ENCODE assay signal across 29 cellular contexts in the genomic region with DNA sequence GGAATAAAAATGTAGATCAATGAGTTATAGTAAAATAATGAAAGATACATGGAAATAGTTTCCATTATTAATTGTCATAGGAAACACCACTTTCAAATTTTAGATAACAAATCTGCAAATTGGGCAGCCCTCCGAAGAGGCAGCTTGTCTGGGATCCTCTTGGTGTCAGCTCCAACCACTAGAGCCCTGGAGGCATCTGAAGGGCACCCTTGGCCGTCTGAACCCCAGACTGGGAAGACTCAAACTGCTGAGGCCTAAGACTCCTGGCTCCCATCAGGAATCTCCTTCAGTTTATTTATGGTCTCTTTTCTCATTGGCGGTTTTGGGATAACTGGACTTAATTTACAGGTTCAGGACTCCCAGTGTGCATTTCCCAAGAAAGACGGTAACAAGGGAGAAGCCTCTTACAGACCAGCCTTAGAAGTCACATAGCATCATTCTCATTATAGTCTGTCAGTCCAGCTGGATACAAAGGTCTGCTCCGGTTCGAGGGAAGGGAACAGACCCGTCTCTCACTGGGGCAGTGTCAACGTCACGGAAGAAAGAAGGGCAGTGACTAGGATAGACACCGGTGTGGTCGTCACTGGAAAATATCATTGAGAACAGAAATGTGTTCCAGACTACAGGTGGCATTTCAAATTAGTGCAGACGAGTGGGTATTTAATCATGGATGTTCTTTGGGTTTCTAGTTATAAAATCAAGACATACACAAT.
"Had no signal": no experiment of that assay in that cellular context is flagged by ENCODE, and none has a peak within 500 bp of the region (broad histone marks: within the 10 kb centered on the region; RNA-seq: fewer than 3 reads in every experiment).

No MANE protein-coding gene starts in this region.

- H3K4me1 Mint-ChIP-seq: activated naive CD8-positive, alpha-beta T cell treated with anti-CD3 and anti-CD28 coated beads, Interleukin-2, amount 10 ng/mL, durations not matched to agents 7 days and 5 days; mesothelial cell of epicardium had no signal

- DNase-seq: activated CD4-positive, alpha-beta memory T cell treated with anti-CD3 and anti-CD28 coated beads for 36 hours; activated CD4-positive, alpha-beta T cell treated with anti-CD3 and anti-CD28 coated beads for 48 hours; activated effector memory CD4-positive, alpha-beta T cell treated with Interleukin-2 at 50 U/mL for 16 hours; activated naive CD4-positive, alpha-beta T cell treated with anti-CD3 and anti-CD28 coated beads for 36 hours; activated naive CD8-positive, alpha-beta T cell treated with anti-CD3 and anti-CD28 coated beads, Interleukin-2, amount 10 ng/mL, durations not matched to agents 7 days and 5 days; activated T-cell treated with anti-CD3 and anti-CD28 coated beads, Interleukin-2, amount 50 U/mL, for 72 hours; amniotic stem cell; colonic mucosa; dorsolateral prefrontal cortex; effector memory CD8-positive, alpha-beta T cell; hippocampal formation; kidney glomerular epithelial cell; left ventricle myocardium superior; mammary epithelial cell; ovary; stimulated activated CD4-positive, alpha-beta T cell treated with anti-CD3 and anti-CD28 coated beads, Interleukin-12 subunit alpha, Interleukin-12 subunit beta, amount 100 ng/mL, for 4 hours; stimulated activated CD4-positive, alpha-beta T cell treated with anti-CD3 and anti-CD28 coated beads, Interleukin-4, amount 100 ng/mL, for 4 hours; substantia nigra; T-helper 9 cell; thyroid gland; upper lobe of right lung had no signal

- H3K4me1 ChIP-seq: colonic mucosa, esophagus muscularis mucosa, prostate gland, right atrium auricular region, thyroid gland, upper lobe of right lung had no signal

- H3K9me3 ChIP-seq: colonic mucosa, esophagus muscularis mucosa, neutrophil, ovary, prostate gland, right atrium auricular region, thyroid gland, upper lobe of right lung had no signal

- H3K27me3 ChIP-seq: colonic mucosa, dorsolateral prefrontal cortex, esophagus muscularis mucosa, neutrophil, ovary, right atrium auricular region, thyroid gland, upper lobe of right lung had no signal

- H3K4me3 Mint-ChIP-seq: activated CD4-positive, alpha-beta memory T cell treated with anti-CD3 and anti-CD28 coated beads for 36 hours; activated naive CD4-positive, alpha-beta T cell treated with anti-CD3 and anti-CD28 coated beads for 36 hours; activated naive CD8-positive, alpha-beta T cell treated with anti-CD3 and anti-CD28 coated beads, Interleukin-2, amount 10 ng/mL, durations not matched to agents 7 days and 5 days; activated T-cell treated with anti-CD3 and anti-CD28 coated beads, Interleukin-2, amount 50 U/mL, for 72 hours; effector memory CD8-positive, alpha-beta T cell; mesothelial cell of epicardium; natural killer cell treated with Interleukin-12 subunit alpha and Interleukin-12 subunit beta and Interleukin-15 and Interleukin-18, amount 100 ng/mL, for 72 hours; stimulated activated naive CD8-positive, alpha-beta T cell treated with anti-CD3 and anti-CD28 coated beads, Interleukin-15, Interleukin-2, amounts not matched to agents 100 ng/mL and 50 ng/mL, for 24 hours had no signal

- H3K36me3 ChIP-seq: colonic mucosa, esophagus muscularis mucosa, neutrophil, ovary, prostate gland, right atrium auricular region, thyroid gland, upper lobe of right lung had no signal

- H3K27ac ChIP-seq: colonic mucosa, dorsolateral prefrontal cortex, esophagus muscularis mucosa, neutrophil, ovary, prostate gland, right atrium auricular region, thyroid gland, upper lobe of right lung had no signal

- H3K36me3 Mint-ChIP-seq: activated CD4-positive, alpha-beta memory T cell treated with anti-CD3 and anti-CD28 coated beads for 36 hours; activated naive CD8-positive, alpha-beta T cell treated with anti-CD3 and anti-CD28 coated beads, Interleukin-2, amount 10 ng/mL, durations not matched to agents 7 days and 5 days; mesothelial cell of epicardium; natural killer cell treated with Interleukin-12 subunit alpha and Interleukin-12 subunit beta and Interleukin-15 and Interleukin-18, amount 100 ng/mL, for 72 hours had no signal

- H3K27me3 Mint-ChIP-seq: activated CD4-positive, alpha-beta memory T cell treated with anti-CD3 and anti-CD28 coated beads for 36 hours; activated naive CD8-positive, alpha-beta T cell treated with anti-CD3 and anti-CD28 coated beads, Interleukin-2, amount 10 ng/mL, durations not matched to agents 7 days and 5 days; effector memory CD8-positive, alpha-beta T cell; natural killer cell treated with Interleukin-12 subunit alpha and Interleukin-12 subunit beta and Interleukin-15 and Interleukin-18, amount 100 ng/mL, for 72 hours; stimulated activated naive CD8-positive, alpha-beta T cell treated with anti-CD3 and anti-CD28 coated beads, Interleukin-15, Interleukin-2, amounts not matched to agents 100 ng/mL and 50 ng/mL, for 24 hours had no signal

- H3K4me3 ChIP-seq: colonic mucosa, dorsolateral prefrontal cortex, esophagus muscularis mucosa, ovary, prostate gland, right atrium auricular region, thyroid gland, upper lobe of right lung had no signal

- H3K9me3 Mint-ChIP-seq: activated naive CD4-positive, alpha-beta T cell treated with anti-CD3 and anti-CD28 coated beads for 36 hours; activated naive CD8-positive, alpha-beta T cell treated with anti-CD3 and anti-CD28 coated beads, Interleukin-2, amount 10 ng/mL, durations not matched to agents 7 days and 5 days; mesothelial cell of epicardium; stimulated activated naive CD8-positive, alpha-beta T cell treated with anti-CD3 and anti-CD28 coated beads, Interleukin-15, Interleukin-2, amounts not matched to agents 100 ng/mL and 50 ng/mL, for 24 hours had no signal

- H3K27ac Mint-ChIP-seq: activated CD4-positive, alpha-beta memory T cell treated with anti-CD3 and anti-CD28 coated beads for 36 hours; activated naive CD4-positive, alpha-beta T cell treated with anti-CD3 and anti-CD28 coated beads for 36 hours; activated naive CD8-positive, alpha-beta T cell treated with anti-CD3 and anti-CD28 coated beads, Interleukin-2, amount 10 ng/mL, durations not matched to agents 7 days and 5 days; activated T-cell treated with anti-CD3 and anti-CD28 coated beads, Interleukin-2, amount 50 U/mL, for 72 hours; effector memory CD8-positive, alpha-beta T cell; mesothelial cell of epicardium; natural killer cell treated with Interleukin-12 subunit alpha and Interleukin-12 subunit beta and Interleukin-15 and Interleukin-18, amount 100 ng/mL, for 72 hours; stimulated activated naive CD8-positive, alpha-beta T cell treated with anti-CD3 and anti-CD28 coated beads, Interleukin-15, Interleukin-2, amounts not matched to agents 100 ng/mL and 50 ng/mL, for 24 hours had no signal

- FAIRE-seq: bronchial epithelial cell had no signal

- ATAC-seq: activated T-cell treated with anti-CD3 and anti-CD28 coated beads, Interleukin-2, amount 50 U/mL, for 72 hours; effector memory CD8-positive, alpha-beta T cell; left ventricle myocardium superior; natural killer cell treated with Interleukin-12 subunit alpha and Interleukin-12 subunit beta and Interleukin-15 and Interleukin-18, amount 100 ng/mL, for 72 hours; upper lobe of right lung had no signal
